ENCODE assay signal across 8 cellular contexts in the genomic region with DNA sequence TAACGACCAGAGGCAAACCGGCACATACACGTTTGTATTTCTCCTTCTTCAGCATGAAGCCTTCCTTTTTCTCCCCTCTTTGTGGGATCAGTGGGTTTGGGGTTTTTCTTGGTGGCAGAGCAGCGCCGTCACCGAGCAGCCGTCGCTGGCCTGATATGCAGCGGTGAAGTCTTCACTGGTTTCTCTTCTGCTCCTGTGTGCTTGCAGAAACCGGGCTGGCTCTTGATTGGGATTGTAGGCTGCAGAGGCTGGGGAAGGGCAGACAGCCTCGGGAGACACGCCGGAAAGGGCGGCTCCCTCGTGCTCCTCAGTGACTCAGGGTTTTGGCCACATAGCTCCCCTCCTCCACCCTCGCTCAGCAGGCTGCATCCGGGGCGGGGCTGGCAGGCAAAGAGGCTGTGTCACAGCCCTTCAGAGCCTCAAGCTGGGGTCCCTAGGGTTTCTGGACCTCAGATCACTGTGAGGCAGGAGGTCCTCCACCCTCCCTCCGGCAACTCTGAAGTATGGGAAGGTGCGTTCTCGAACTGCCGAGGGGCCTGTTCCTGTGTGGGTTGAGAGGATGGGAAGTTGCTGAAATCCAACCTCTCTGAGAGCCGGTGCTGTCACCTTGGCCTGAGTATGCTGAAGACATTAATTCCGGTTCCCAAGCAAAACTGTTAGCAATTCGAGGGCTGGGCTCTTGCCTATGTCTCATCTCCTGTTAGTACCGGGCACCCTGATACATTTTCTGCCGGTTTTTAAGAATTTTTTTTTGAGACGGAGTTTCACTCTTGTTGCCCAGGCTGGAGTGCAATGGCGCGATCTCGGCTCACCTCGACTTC. TPM values are rescaled to one million over a fixed set of nuclear protein-coding genes. Genes with fewer than 3 reads are reported as not detected.
A peak's percentile ranks its signal among the peaks of the same experiment; 100 is the strongest.
DNase-seq lines count a peak whose midpoint lies in the region; ATAC-seq and TF ChIP-seq lines count a peak whose summit lies in the region.

No MANE protein-coding gene starts in this region.

- peak overlapping the region; percentile 47; the same call in 1 of the 2 replicates for H2AFZ ChIP-seq in OCI-LY3 (ENCODE audit: low read depth, low read length)

- H3K4me2 ChIP-seq in OCI-LY3 (ENCODE audit: low read length): peak overlapping the region; percentile 49

- peaks cover 15 to 20% of the 10 kb centered on the region in 2 donors for H3K36me3 Mint-ChIP-seq in CD14-positive monocyte
- H3K36me3 Mint-ChIP-seq in natural killer cell treated with Interleukin-12 subunit alpha and Interleukin-12 subunit beta and Interleukin-15 and Interleukin-18, amount 100 ng/mL, for 72 hours: peaks cover 4% of the 10 kb centered on the region

- H3K27ac Mint-ChIP-seq in CD14-positive monocyte: peak overlapping the region; percentile 96 to 100 (median 99)
- peak overlapping the region; percentile 94 to 97 for H3K27ac Mint-ChIP-seq in natural killer cell treated with Interleukin-12 subunit alpha and Interleukin-12 subunit beta and Interleukin-15 and Interleukin-18, amount 100 ng/mL, for 72 hours

- peak overlapping the region; percentile 97 to 99 for H3K4me3 Mint-ChIP-seq in CD14-positive monocyte
- peak overlapping the region; percentile 98 for H3K4me3 Mint-ChIP-seq in natural killer cell treated with Interleukin-12 subunit alpha and Interleukin-12 subunit beta and Interleukin-15 and Interleukin-18, amount 100 ng/mL, for 72 hours

- H3K4me1 ChIP-seq in OCI-LY3 (ENCODE audit: low read length): peaks cover 35% of the 10 kb centered on the region

- H3K79me2 ChIP-seq in OCI-LY3 (ENCODE audit: low read length): no peaks in the 10 kb centered on the region

- no peaks in the 10 kb centered on the region for H4K20me1 ChIP-seq in OCI-LY3 (ENCODE audit: insufficient read depth, low read length)

- H3K27me3 Mint-ChIP-seq in CD14-positive monocyte (ENCODE audit: low read depth in 3 of 3): peaks cover 0 to 1% (median 0%) of the 10 kb centered on the region in 3 donors
- H3K27me3 Mint-ChIP-seq in natural killer cell treated with Interleukin-12 subunit alpha and Interleukin-12 subunit beta and Interleukin-15 and Interleukin-18, amount 100 ng/mL, for 72 hours: no peaks in the 10 kb centered on the region

- intact Hi-C loops in CD14-positive monocyte (cut with micrococcal nuclease): no loop called here

- peak; percentile 96 for DNase-seq in CD14-positive monocyte (ENCODE audit: low spot score)
- DNase-seq in activated T-cell treated with anti-CD3 and anti-CD28 coated beads for 24 hours (ENCODE audit: low read depth): peak; percentile 87
- DNase-seq in fibroblast of gingiva (ENCODE audit: low read depth): peak; percentile 91
- peak; percentile 94 for DNase-seq in natural killer cell treated with Interleukin-12 subunit alpha and Interleukin-12 subunit beta and Interleukin-15 and Interleukin-18, amount 100 ng/mL, for 72 hours (ENCODE audit: low spot score)
- peak; percentile 93 for DNase-seq in stimulated activated naive CD8-positive, alpha-beta T cell treated with anti-CD3 and anti-CD28 coated beads, Interleukin-15, Interleukin-2, amounts not matched to agents 100 U/mL and 50 U/mL, for 24 hours

- H3K27me3 ChIP-seq in OCI-LY3 (ENCODE audit: low read depth, low read length): no peaks in the 10 kb centered on the region

- ATAC-seq in GM19351 (IDR thresholded peaks at IDR 0.05; ENCODE audit: unreplicated experiment): peak; percentile 81
- peak; percentile 82 for ATAC-seq in HG03460 (IDR thresholded peaks at IDR 0.05; ENCODE audit: unreplicated experiment)
- peak; percentile 98 to 99 for ATAC-seq in natural killer cell treated with Interleukin-12 subunit alpha and Interleukin-12 subunit beta and Interleukin-15 and Interleukin-18, amount 100 ng/mL, for 72 hours
- ATAC-seq in stimulated activated naive CD8-positive, alpha-beta T cell treated with anti-CD3 and anti-CD28 coated beads, Interleukin-15, Interleukin-2, amounts not matched to agents 100 U/mL and 50 U/mL, for 24 hours: peak; percentile 92

- TF ChIP-seq CTCF in CD14-positive monocyte (IDR thresholded peaks at IDR 0.05): no peak
- no peak for TF ChIP-seq CTCF in OCI-LY3 (IDR thresholded peaks at IDR 0.05; ENCODE audit: low read depth, low read length)

- no peaks in the 10 kb centered on the region for H3K36me3 ChIP-seq in OCI-LY3 (replicated peaks; ENCODE audit: low read depth, low read length)

- H3K4me1 Mint-ChIP-seq in CD14-positive monocyte: peaks cover 77% of the 10 kb centered on the region
- H3K4me1 Mint-ChIP-seq in natural killer cell treated with Interleukin-12 subunit alpha and Interleukin-12 subunit beta and Interleukin-15 and Interleukin-18, amount 100 ng/mL, for 72 hours (ENCODE audit: low read depth in 2 of 2): peaks cover 34 to 47% of the 10 kb centered on the region in 2 donors

- no peak overlapping the region for H3K27ac ChIP-seq in OCI-LY3 (ENCODE audit: low read length)

- H3K9ac ChIP-seq in OCI-LY3 (ENCODE audit: low read length): peak overlapping the region; percentile 31; the same call in 1 of the 2 replicates

- peaks cover 0 to 2% (median 0%) of the 10 kb centered on the region in 7 donors for H3K9me3 Mint-ChIP-seq in CD14-positive monocyte
- H3K9me3 Mint-ChIP-seq in natural killer cell treated with Interleukin-12 subunit alpha and Interleukin-12 subunit beta and Interleukin-15 and Interleukin-18, amount 100 ng/mL, for 72 hours: no peaks in the 10 kb centered on the region

- H3K9me3 ChIP-seq in OCI-LY3 (ENCODE audit: insufficient read depth, low read length): no peaks in the 10 kb centered on the region

- H3K4me3 ChIP-seq in OCI-LY3 (ENCODE audit: low read length): peak overlapping the region; percentile 35

RNA-seq across cellular contexts. Expression of gene NQO2, which starts 24.2 kb away (rescaled TPM):
- polyA plus RNA-seq in CD14-positive monocyte: 100 to 1,000 TPM; 146 to 281 TPM
- total RNA-seq in natural killer cell treated with Interleukin-12 subunit alpha and Interleukin-12 subunit beta and Interleukin-15 and Interleukin-18, amount 100 ng/mL, for 72 hours: 10 to 100 TPM; 18.0 to 35.1 TPM

RNA-seq across cellular contexts. Expression of gene RIPK1, which starts 44.4 kb away (rescaled TPM):
- polyA plus RNA-seq in CD14-positive monocyte: 1 to 10 TPM; 6.0 to 9.6 TPM
- total RNA-seq in natural killer cell treated with Interleukin-12 subunit alpha and Interleukin-12 subunit beta and Interleukin-15 and Interleukin-18, amount 100 ng/mL, for 72 hours: 10 to 100 TPM; 28.2 to 41.4 TPM

RNA-seq across cellular contexts. Expression of gene SERPINB6, which starts 52.5 kb away (rescaled TPM):
- 100 to 1,000 TPM; 200 to 208 TPM for polyA plus RNA-seq in CD14-positive monocyte
- 100 to 1,000 TPM; 158 to 170 TPM for total RNA-seq in natural killer cell treated with Interleukin-12 subunit alpha and Interleukin-12 subunit beta and Interleukin-15 and Interleukin-18, amount 100 ng/mL, for 72 hours
